ENCODE assay signal across 16 cellular contexts in the genomic region with DNA sequence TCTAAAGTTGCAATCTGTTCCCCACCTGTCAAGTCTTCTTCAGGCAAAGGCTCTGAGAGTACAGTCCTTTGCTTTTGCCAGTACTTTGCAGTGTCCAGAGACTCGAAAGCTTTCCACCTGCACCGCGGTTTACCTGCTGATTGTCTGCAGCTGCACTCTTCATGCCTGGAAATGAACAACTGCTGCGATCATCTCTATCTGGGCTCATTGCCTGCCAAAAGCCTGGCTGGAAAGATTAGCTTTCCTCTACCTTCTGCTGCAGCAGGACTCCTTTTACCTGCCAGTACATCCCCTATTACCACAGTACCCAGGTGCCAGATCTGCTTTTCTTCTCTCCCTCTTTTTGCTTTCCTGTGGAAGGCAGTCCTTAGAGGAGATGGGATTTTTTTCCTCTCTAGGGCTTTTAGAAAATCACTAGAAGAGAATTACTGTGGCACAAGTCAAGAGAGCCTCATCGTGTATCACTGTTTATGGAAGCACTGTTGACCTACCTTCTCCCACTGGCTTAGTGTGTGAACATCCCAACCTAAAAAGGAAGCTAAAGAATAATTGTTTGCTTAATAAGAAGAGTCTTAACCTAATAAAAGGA. TPM values are rescaled to one million over a fixed set of nuclear protein-coding genes. Genes with fewer than 3 reads are reported as not detected.
DNase-seq lines count a peak whose midpoint lies in the region; ATAC-seq and TF ChIP-seq lines count a peak whose summit lies in the region.
"Had no signal": no experiment of that assay in that cellular context is flagged by ENCODE, and none has a peak within 500 bp of the region (broad histone marks: within the 10 kb centered on the region; RNA-seq: fewer than 3 reads in every experiment).

No MANE protein-coding gene starts in this region.

- peaks cover 45% of the 10 kb centered on the region for H3K36me3 Mint-ChIP-seq in activated CD4-positive, alpha-beta T cell treated with anti-CD3 and anti-CD28 coated beads, Interleukin-2, amount 10 ng/mL, durations not matched to agents 24 days and 14 days (ENCODE audit: low read depth)
- H3K36me3 Mint-ChIP-seq in nephron (ENCODE audit: low read depth), result no peaks in the 10 kb centered on the region

- H3K9me3 ChIP-seq in WERI-Rb-1 (ENCODE audit: severe bottlenecking), result no peaks in the 10 kb centered on the region
- H3K9me3 ChIP-seq: heart right ventricle had no signal

- in situ Hi-C loops in GM13976 (cut with MboI; ENCODE audit: low sequenced_read_pairs, unreplicated experiment), result no loop called here

- H3K4me3 Mint-ChIP-seq in activated CD4-positive, alpha-beta T cell treated with anti-CD3 and anti-CD28 coated beads, Interleukin-2, amount 10 ng/mL, durations not matched to agents 24 days and 14 days, result peak overlapping the region; percentile 92
- H3K4me3 Mint-ChIP-seq in nephron, result peak overlapping the region; percentile 42 to 71 (median 63)

- peak; percentile 65 for DNase-seq in activated CD4-positive, alpha-beta T cell treated with anti-CD3 and anti-CD28 coated beads, Interleukin-2, amount 10 ng/mL, durations not matched to agents 24 days and 14 days
- DNase-seq in activated CD4-positive, alpha-beta T cell treated with anti-CD3 and anti-CD28 coated beads, Interleukin-2, amount 50 U/mL, for 1 hour, result no peak
- DNase-seq in NCI-H1105 treated with DMSO at 0.1 percent for 48 hours (lab: John Stamatoyannopoulos, UW) (peak; percentile 66), WERI-Rb-1 (peak; percentile 42), GM13976 (ENCODE audit: low spot score) (no peak)
- DNase-seq: activated CD4-positive, alpha-beta T cell treated with anti-CD3 and anti-CD28 coated beads, Interleukin-2, amount 50 U/mL, for 4 hours; amniotic stem cell; DND-41; heart right ventricle; NCI-H1694 treated with DMSO at 0.1 percent for 48 hours; stimulated activated CD4-positive, alpha-beta T cell treated with anti-CD3 and anti-CD28 coated beads, Interleukin-2, amount 100 ng/mL, for 24 hours had no signal

- H3K36me3 ChIP-seq in WERI-Rb-1, result peaks cover 24% of the 10 kb centered on the region
- H3K36me3 ChIP-seq: heart right ventricle had no signal

- intact Hi-C loops in activated CD4-positive, alpha-beta T cell treated with anti-CD3 and anti-CD28 coated beads, Interleukin-2, amount 10 ng/mL, durations not matched to agents 24 days and 14 days (cut with micrococcal nuclease), result loop anchor here (10.0 kb wide), 1 partner anchor 1582 kb away; no protein-coding TSS in a partner anchor

- peak overlapping the region; percentile 18; the same call in 1 of the 2 replicates for H3K27ac ChIP-seq in WERI-Rb-1
- H3K27ac ChIP-seq: coronary artery, heart right ventricle had no signal

- H3K27me3 Mint-ChIP-seq in activated CD4-positive, alpha-beta T cell treated with anti-CD3 and anti-CD28 coated beads, Interleukin-2, amount 10 ng/mL, durations not matched to agents 24 days and 14 days, result peaks cover 6% of the 10 kb centered on the region
- peaks cover 42% of the 10 kb centered on the region for H3K27me3 Mint-ChIP-seq in nephron (ENCODE audit: low read depth)

- peak overlapping the region; percentile 78 for H3K27ac Mint-ChIP-seq in activated CD4-positive, alpha-beta T cell treated with anti-CD3 and anti-CD28 coated beads, Interleukin-2, amount 10 ng/mL, durations not matched to agents 24 days and 14 days
- H3K27ac Mint-ChIP-seq in nephron, result no peak overlapping the region

- peaks cover 46% of the 10 kb centered on the region for H3K4me1 Mint-ChIP-seq in activated CD4-positive, alpha-beta T cell treated with anti-CD3 and anti-CD28 coated beads, Interleukin-2, amount 10 ng/mL, durations not matched to agents 24 days and 14 days
- peaks cover 18% of the 10 kb centered on the region for H3K4me1 Mint-ChIP-seq in nephron

- no peaks in the 10 kb centered on the region for H3K9me3 Mint-ChIP-seq in activated CD4-positive, alpha-beta T cell treated with anti-CD3 and anti-CD28 coated beads, Interleukin-2, amount 10 ng/mL, durations not matched to agents 24 days and 14 days
- no peaks in the 10 kb centered on the region for H3K9me3 Mint-ChIP-seq in nephron

- H3K4me3 ChIP-seq in WERI-Rb-1 (ENCODE audit: low read depth, low read length), result no peak overlapping the region
- H3K4me3 ChIP-seq: coronary artery had no signal

- TF ChIP-seq CTCF in WERI-Rb-1 (IDR thresholded peaks at IDR 0.05; ENCODE audit: low read depth, low read length) (no peak), nephron (IDR thresholded peaks at IDR 0.05; ENCODE audit: unreplicated experiment in 3 of 3) (no peak), GM13976 (IDR thresholded peaks at IDR 0.05; ENCODE audit: borderline replicate concordance, control extremely low read depth, extremely low read depth, insufficient read depth, missing control alignments) (no peak)

- ATAC-seq in HG03354 (IDR thresholded peaks at IDR 0.05; ENCODE audit: poor library complexity, severe bottlenecking, unreplicated experiment) (no peak), GM18519 (IDR thresholded peaks at IDR 0.05; ENCODE audit: low FRiP score, unreplicated experiment) (no peak)
- ATAC-seq: esophagus mucosa, heart right ventricle had no signal

- H3K27me3 ChIP-seq in WERI-Rb-1 (ENCODE audit: insufficient read depth, low read depth, severe bottlenecking), result no peaks in the 10 kb centered on the region

RNA-seq across cellular contexts. Expression of gene STRIP2, which starts 2.2 kb away (rescaled TPM):
- total RNA-seq in activated CD4-positive, alpha-beta T cell treated with anti-CD3 and anti-CD28 coated beads, Interleukin-2, amount 10 ng/mL, durations not matched to agents 24 days and 14 days, result 86.6 and 89.6 TPM in 2 replicates

Comparison
In these comparisons a context has a peak if more than half of its experiments do, and no peak if none do; other contexts are left out.
1. DNase-seq: peak in activated CD4-positive, alpha-beta T cell treated with anti-CD3 and anti-CD28 coated beads, Interleukin-2, amount 10 ng/mL, durations not matched to agents 24 days and 14 days (single experiment), NCI-H1105 treated with DMSO at 0.1 percent for 48 hours (single experiment) and WERI-Rb-1 (single experiment); none in activated CD4-positive, alpha-beta T cell treated with anti-CD3 and anti-CD28 coated beads, Interleukin-2, amount 50 U/mL, for 1 hour (single experiment) and GM13976 (single experiment).